In genomic region chr1:62593825-62594394, GRCh38 we compare ENCODE assay signal across 36 cellular contexts. TPM values are rescaled to one million over a fixed set of nuclear protein-coding genes. Genes with fewer than 3 reads are reported as not detected.
DNase-seq lines count a peak whose midpoint lies in the region; ATAC-seq, FAIRE-seq and TF ChIP-seq lines count a peak whose summit lies in the region.
"Had no signal": no experiment of that assay in that cellular context is flagged by ENCODE, and none has a peak within 500 bp of the region (broad histone marks: within the 10 kb centered on the region; RNA-seq: fewer than 3 reads in every experiment).

No MANE protein-coding gene starts in this region.

- no peaks in the 10 kb centered on the region for H3K79me2 ChIP-seq in GM23338 (replicated peaks; ENCODE audit: insufficient read depth)
- H3K79me2 ChIP-seq in osteoblast (ENCODE audit: insufficient read depth, low read length) = no peaks in the 10 kb centered on the region

- H3K27me3 Mint-ChIP-seq in GM23338 (ENCODE audit: insufficient read depth, low read depth, poor library complexity) (no peaks in the 10 kb centered on the region), natural killer cell (ENCODE audit: low read depth in 2 of 2) (no peaks in the 10 kb centered on the region)
- H3K27me3 Mint-ChIP-seq: activated naive CD8-positive, alpha-beta T cell treated with anti-CD3 and anti-CD28 coated beads for 36 hours; memory B cell had no signal

- no peak for TF ChIP-seq CTCF in GM23338 (conservative IDR thresholded peaks at IDR 0.05; ENCODE audit: low read depth in 2 of 2)
- no peak for TF ChIP-seq CTCF in ascending aorta (IDR thresholded peaks at IDR 0.05)
- no peak for TF ChIP-seq CTCF in osteoblast (IDR thresholded peaks at IDR 0.05; ENCODE audit: extremely low read depth, low read depth, low read length)
- no peak for TF ChIP-seq CTCF in natural killer cell (IDR thresholded peaks at IDR 0.05)

- H3K9me3 Mint-ChIP-seq in GM23338 (no peaks in the 10 kb centered on the region), natural killer cell (no peaks in the 10 kb centered on the region)
- H3K9me3 Mint-ChIP-seq: activated naive CD8-positive, alpha-beta T cell treated with anti-CD3 and anti-CD28 coated beads for 36 hours; CD8-positive, alpha-beta T cell; memory B cell; neural crest cell had no signal

- H3K4me3 Mint-ChIP-seq in GM23338 (no peak overlapping the region), natural killer cell (no peak overlapping the region)
- H3K4me3 Mint-ChIP-seq: activated naive CD8-positive, alpha-beta T cell treated with anti-CD3 and anti-CD28 coated beads for 36 hours; CD8-positive, alpha-beta T cell; memory B cell; neural crest cell had no signal

- H3K9me2 ChIP-seq in GM23338 (ENCODE audit: insufficient read depth) = no peaks in the 10 kb centered on the region

- H3K4me2 ChIP-seq in GM23338 = no peak overlapping the region
- peak overlapping the region; percentile 24 for H3K4me2 ChIP-seq in osteoblast (ENCODE audit: insufficient read depth, low read length)

- FAIRE-seq in GM19239 (lab: Jason Lieb, UNC) = no peak
- FAIRE-seq: frontal cortex, GM12878 had no signal

- no peaks in the 10 kb centered on the region for H3F3A ChIP-seq in GM23338 (replicated peaks; ENCODE audit: low read depth)

- ATAC-seq in GM23338 (no peak), GM21423 (IDR thresholded peaks at IDR 0.05; ENCODE audit: unreplicated experiment) (no peak), natural killer cell (no peak)
- ATAC-seq: CD8-positive, alpha-beta T cell; esophagus mucosa; GM12878; left cardiac atrium; right cardiac atrium had no signal

- H2AFZ ChIP-seq in GM23338 (no peak overlapping the region), osteoblast (ENCODE audit: low read length) (no peak overlapping the region)

- H3K4me3 ChIP-seq in GM23338 = no peak overlapping the region
- H3K4me3 ChIP-seq in ascending aorta = no peak overlapping the region
- H3K4me3 ChIP-seq in osteoblast (ENCODE audit: insufficient read depth, low read length) = no peak overlapping the region
- H3K4me3 ChIP-seq: GM12878, transverse colon had no signal

- peak overlapping the region; percentile 76; the same call in 1 of the 2 replicates for H3K27ac Mint-ChIP-seq in GM23338
- no peak overlapping the region for H3K27ac Mint-ChIP-seq in natural killer cell
- H3K27ac Mint-ChIP-seq: activated naive CD8-positive, alpha-beta T cell treated with anti-CD3 and anti-CD28 coated beads for 36 hours; CD8-positive, alpha-beta T cell; memory B cell had no signal

- H3K4me1 ChIP-seq in GM23338 (ENCODE audit: insufficient read depth) (peaks cover 6% of the 10 kb centered on the region; the same call in 1 of the 2 replicates), ascending aorta (peaks cover 0 to 2% of the 10 kb centered on the region in 2 donors), osteoblast (ENCODE audit: insufficient read depth, low read length) (peaks cover 23% of the 10 kb centered on the region)
- H3K4me1 ChIP-seq: BE2C, transverse colon had no signal

- no peaks in the 10 kb centered on the region for H4K20me1 ChIP-seq in GM23338 (replicated peaks; ENCODE audit: insufficient read depth)
- H4K20me1 ChIP-seq in osteoblast (ENCODE audit: insufficient read depth, low read length) = no peaks in the 10 kb centered on the region

- H3K36me3 Mint-ChIP-seq in GM23338 (ENCODE audit: low read depth) (no peaks in the 10 kb centered on the region), natural killer cell (no peaks in the 10 kb centered on the region)

- H3K4me1 Mint-ChIP-seq in GM23338 (peaks cover 2% of the 10 kb centered on the region; the same call in 1 of the 3 replicates), natural killer cell (no peaks in the 10 kb centered on the region)
- H3K4me1 Mint-ChIP-seq: activated naive CD8-positive, alpha-beta T cell treated with anti-CD3 and anti-CD28 coated beads for 36 hours; memory B cell; neural crest cell had no signal

- peak; percentile 43 for DNase-seq in GM23338 (ENCODE audit: low spot score)
- DNase-seq in ascending aorta (ENCODE audit: low spot score in 2 of 2) = no peak
- peak; percentile 66 for DNase-seq in fibroblast of peridontal ligament (ENCODE audit: extremely low read depth)
- DNase-seq in osteoblast (ENCODE audit: insufficient read length, low spot score, missing footprints) = no peak
- DNase-seq in natural killer cell = no peak
- DNase-seq in GM19239 (ENCODE audit: insufficient read length, low spot score) = no peak
- no peak for DNase-seq in NK-92 (lab: John Stamatoyannopoulos, UW; ENCODE audit: unreplicated experiment)
- DNase-seq: activated CD4-positive, alpha-beta T cell treated with anti-CD3 and anti-CD28 coated beads for 4 hours; activated CD8-positive, alpha-beta memory T cell treated with anti-CD3 and anti-CD28 coated beads for 24 hours; activated effector memory CD4-positive, alpha-beta T cell treated with anti-CD3 and anti-CD28 coated beads, Interleukin-2, amount 50 U/mL, for 16 hours; activated naive CD8-positive, alpha-beta T cell treated with anti-CD3 and anti-CD28 coated beads for 36 hours; activated T-cell treated with anti-CD3 and anti-CD28 coated beads, Interleukin-2, amount 50 U/mL, for 1 hour; aorta; BE2C; CD8-positive, alpha-beta T cell; cortex of kidney; HCEC 1CT; Karpas-422; left cardiac atrium; NCI-H1436 treated with DMSO at 0.1 percent for 48 hours; NCI-H345; NCI-H748 treated with DMSO at 0.1 percent for 48 hours; right cardiac atrium; stimulated activated CD4-positive, alpha-beta T cell treated with anti-CD3 and anti-CD28 coated beads, Interleukin-12 subunit alpha, Interleukin-12 subunit beta, amount 100 ng/mL, for 4 hours; stimulated activated CD4-positive, alpha-beta T cell treated with anti-CD3 and anti-CD28 coated beads, Interleukin-2, amount 100 ng/mL, for 48 hours; SW 1271; transverse colon had no signal

- H3K9me3 ChIP-seq in ascending aorta (no peaks in the 10 kb centered on the region), osteoblast (ENCODE audit: low read depth, low read length) (no peaks in the 10 kb centered on the region)
- H3K9me3 ChIP-seq: BE2C, transverse colon had no signal

- intact Hi-C loops in ascending aorta (cut with DNase I) (no loop called here), natural killer cell (cut with micrococcal nuclease) (no loop called here)

- H3K27ac ChIP-seq in GM23338 (ENCODE audit: low read depth) (no peak overlapping the region), ascending aorta (peak overlapping the region; percentile 4 to 35), osteoblast (ENCODE audit: low read depth, low read length) (no peak overlapping the region)
- H3K27ac ChIP-seq: transverse colon had no signal

- no peaks in the 10 kb centered on the region for H3K36me3 ChIP-seq in GM23338 (ENCODE audit: insufficient read depth)
- H3K36me3 ChIP-seq in ascending aorta = no peaks in the 10 kb centered on the region
- no peaks in the 10 kb centered on the region for H3K36me3 ChIP-seq in osteoblast (ENCODE audit: insufficient read depth, low read length)
- H3K36me3 ChIP-seq: BE2C had no signal

- no peaks in the 10 kb centered on the region for H3K27me3 ChIP-seq in GM23338 (ENCODE audit: insufficient read depth)
- no peaks in the 10 kb centered on the region for H3K27me3 ChIP-seq in ascending aorta
- no peaks in the 10 kb centered on the region for H3K27me3 ChIP-seq in osteoblast (ENCODE audit: insufficient read depth, low read length)
- H3K27me3 ChIP-seq: BE2C, transverse colon had no signal

TF ChIP-seq in GM23338, 12 proteins besides CTCF, POLR2A, EP300 and RAD21 (continues in another document):
- TF ChIP-seq STAT1 (IDR thresholded peaks at IDR 0.05; ENCODE audit: unreplicated experiment) (no peak), ETS1 (IDR thresholded peaks at IDR 0.05) (no peak), ZNF114 (CRISPR knock-in tag; IDR thresholded peaks at IDR 0.05) (no peak), EZH2 (IDR thresholded peaks at IDR 0.05; ENCODE audit: low read depth, unreplicated experiment) (no peak), REST (IDR thresholded peaks at IDR 0.05; ENCODE audit: unreplicated experiment) (no peak), CREB1 (CRISPR knock-in tag; IDR thresholded peaks at IDR 0.05; ENCODE audit: low read depth) (no peak), NANOG (IDR thresholded peaks at IDR 0.05; ENCODE audit: borderline replicate concordance) (no peak), POLR2AphosphoS5 (IDR thresholded peaks at IDR 0.05; ENCODE audit: low read depth) (no peak)

RNA-seq across cellular contexts. Expression of gene ANGPTL3, which starts 3.4 kb away (rescaled TPM):
- not detected in 2 replicates for total RNA-seq in GM23338 (2014; rRNA removed; shearing (Covaris generic))
- 0.10 and 0.16 TPM in 2 replicates for polyA plus RNA-seq in GM23338 (2016; fragmentation: Nextera tagmentation; extraction: Ambion mirVana)
- total RNA-seq in ascending aorta = not detected
- under 0.01 TPM in 1 of 2 replicates, not detected in the other for total RNA-seq in osteoblast
- not detected for total RNA-seq in natural killer cell
- total RNA-seq: activated naive CD8-positive, alpha-beta T cell treated with anti-CD3 and anti-CD28 coated beads for 36 hours; aorta; cardiac septum; CD8-positive, alpha-beta T cell; Daoy; esophagus mucosa; frontal cortex; left cardiac atrium; neural crest cell; right cardiac atrium; RPMI7951; transverse colon had no signal
- polyA plus RNA-seq: right cardiac atrium had no signal

Comparison
In these comparisons a context has a peak if more than half of its experiments do, and no peak if none do; other contexts are left out.
1. DNase-seq: peak in GM23338 (single experiment) and fibroblast of peridontal ligament (single experiment); none in ascending aorta (0 of 2), osteoblast (single experiment), natural killer cell (single experiment), GM19239 (single experiment) and NK-92 (single experiment).
2. H3K27ac ChIP-seq: peak in ascending aorta (2 of 2); none in GM23338 (single experiment) and osteoblast (single experiment).